ENCODE assay signal across 8 cellular contexts in genomic region chr6:158284340-158285210, GRCh38. TPM values are rescaled to one million over a fixed set of nuclear protein-coding genes. Genes with fewer than 3 reads are reported as not detected.
DNase-seq lines count a peak whose midpoint lies in the region; ATAC-seq and TF ChIP-seq lines count a peak whose summit lies in the region.

No MANE protein-coding gene starts in this region.

- TF ChIP-seq POLR2A in gastroesophageal sphincter (IDR thresholded peaks at IDR 0.05), result no peak

- ATAC-seq in GM23338, result peak; percentile 87
- ATAC-seq in gastroesophageal sphincter, result peak; percentile 86
- no peak for ATAC-seq in GM21717 (IDR thresholded peaks at IDR 0.05; ENCODE audit: unreplicated experiment)

- peaks cover 5% of the 10 kb centered on the region for H3K27me3 Mint-ChIP-seq in GM23338 (ENCODE audit: insufficient read depth, low read depth, poor library complexity)
- H3K27me3 Mint-ChIP-seq in T-helper 2 cell treated with Interferon-gamma antibody and Interleukin-4, amounts not matched to agents 5 μg/mL and 100 μg/mL, for 36 hours (ENCODE audit: low read depth), result no peaks in the 10 kb centered on the region

- H3K9me2 ChIP-seq in GM23338 (ENCODE audit: insufficient read depth), result no peaks in the 10 kb centered on the region

- peak overlapping the region; percentile 50 for H3K4me2 ChIP-seq in GM23338

- no peak overlapping the region; the same call in 2 of the 3 replicates for H3K4me3 Mint-ChIP-seq in GM23338
- no peak overlapping the region for H3K4me3 Mint-ChIP-seq in T-helper 2 cell treated with Interferon-gamma antibody and Interleukin-4, amounts not matched to agents 5 μg/mL and 100 μg/mL, for 36 hours

- no peak for TF ChIP-seq CTCF in GM23338 (conservative IDR thresholded peaks at IDR 0.05; ENCODE audit: low read depth in 2 of 2)
- TF ChIP-seq CTCF in gastroesophageal sphincter (IDR thresholded peaks at IDR 0.05), result no peak

- H3K4me1 ChIP-seq in GM23338 (ENCODE audit: insufficient read depth) (peaks cover 19% of the 10 kb centered on the region), gastroesophageal sphincter (peaks cover 3 to 70% (median 14%) of the 10 kb centered on the region in 3 donors)

- peak overlapping the region; percentile 88 for H3K27ac Mint-ChIP-seq in GM23338
- no peak overlapping the region for H3K27ac Mint-ChIP-seq in T-helper 2 cell treated with Interferon-gamma antibody and Interleukin-4, amounts not matched to agents 5 μg/mL and 100 μg/mL, for 36 hours

- no peak for TF ChIP-seq EP300 in gastroesophageal sphincter (IDR thresholded peaks at IDR 0.05)

- WGBS in gastroesophageal sphincter (ENCODE audit: low coverage in 1 of 2), 2 donors, result 41 to 63% methylated on average over 9 to 12 of the region's 12 CpGs

- H3K79me2 ChIP-seq in GM23338 (replicated peaks; ENCODE audit: insufficient read depth), result peaks cover 30% of the 10 kb centered on the region

- H3K36me3 ChIP-seq in GM23338 (ENCODE audit: insufficient read depth) (no peaks in the 10 kb centered on the region), gastroesophageal sphincter (no peaks in the 10 kb centered on the region)

- peaks cover 41% of the 10 kb centered on the region for H3K4me1 Mint-ChIP-seq in GM23338
- peaks cover 29% of the 10 kb centered on the region for H3K4me1 Mint-ChIP-seq in T-helper 2 cell treated with Interferon-gamma antibody and Interleukin-4, amounts not matched to agents 5 μg/mL and 100 μg/mL, for 36 hours (ENCODE audit: low read depth)

- peak; percentile 76 for DNase-seq in GM23338 (ENCODE audit: low spot score)
- peak; percentile 26 for DNase-seq in T-helper 22 cell (ENCODE audit: low read depth)
- peak; percentile 54 for DNase-seq in putamen (ENCODE audit: low spot score)
- no peak for DNase-seq in SW480 (ENCODE audit: low spot score)
- no peak for DNase-seq in NOMO-1 treated with dmso at 0.1 percent for 144 hours (lab: John Stamatoyannopoulos, UW; ENCODE audit: unreplicated experiment)
- DNase-seq in T-helper 2 cell treated with Interferon-gamma antibody and Interleukin-4, amounts not matched to agents 5 μg/mL and 100 μg/mL, for 36 hours (ENCODE audit: low spot score), result no peak

- H4K20me1 ChIP-seq in GM23338 (replicated peaks; ENCODE audit: insufficient read depth), result no peaks in the 10 kb centered on the region

- H3K9me3 ChIP-seq in gastroesophageal sphincter, result no peaks in the 10 kb centered on the region

- 0 out of 2 replicates have a peak overlapping the region, but pooled peaks have one; percentile 5 for H3K4me3 ChIP-seq in GM23338
- H3K4me3 ChIP-seq in gastroesophageal sphincter, result peak overlapping the region in 1 of 2 donors; percentile 5

- no peaks in the 10 kb centered on the region for H3K9me3 Mint-ChIP-seq in GM23338
- H3K9me3 Mint-ChIP-seq in T-helper 2 cell treated with Interferon-gamma antibody and Interleukin-4, amounts not matched to agents 5 μg/mL and 100 μg/mL, for 36 hours, result no peaks in the 10 kb centered on the region

- no peaks in the 10 kb centered on the region for H3K36me3 Mint-ChIP-seq in GM23338 (ENCODE audit: low read depth)
- H3K36me3 Mint-ChIP-seq in T-helper 2 cell treated with Interferon-gamma antibody and Interleukin-4, amounts not matched to agents 5 μg/mL and 100 μg/mL, for 36 hours (ENCODE audit: low read depth), result peaks cover 6% of the 10 kb centered on the region

- H3K27ac ChIP-seq in GM23338 (ENCODE audit: low read depth), result peak overlapping the region; percentile 87
- H3K27ac ChIP-seq in gastroesophageal sphincter, result peak overlapping the region; percentile 78 to 90 (median 82)

- no peak overlapping the region for H2AFZ ChIP-seq in GM23338

- H3F3A ChIP-seq in GM23338 (replicated peaks; ENCODE audit: low read depth), result no peaks in the 10 kb centered on the region

- H3K27me3 ChIP-seq in GM23338 (ENCODE audit: insufficient read depth) (no peaks in the 10 kb centered on the region), gastroesophageal sphincter (no peaks in the 10 kb centered on the region)

TF ChIP-seq in GM23338, 12 proteins besides CTCF, POLR2A, EP300 and RAD21:
- TF ChIP-seq ZNF462 (CRISPR knock-in tag; IDR thresholded peaks at IDR 0.05) (peak; percentile 20; the same call in 1 of the 2 replicates), REST (IDR thresholded peaks at IDR 0.05; ENCODE audit: unreplicated experiment) (no peak), CREB1 (CRISPR knock-in tag; IDR thresholded peaks at IDR 0.05; ENCODE audit: low read depth) (peak; percentile 64)
TF ChIP-seq in GM23338: peak in this region for 2.

RNA-seq across cellular contexts. Expression of gene TULP4, which starts 27.7 kb away (rescaled TPM):
- total RNA-seq in GM23338 (2014; rRNA removed; shearing (Covaris generic)), result 46.6 and 50.2 TPM in 2 replicates
- 29.6 and 31.2 TPM in 2 replicates for polyA plus RNA-seq in GM23338 (2016; fragmentation: Nextera tagmentation; extraction: Ambion mirVana)
- total RNA-seq in gastroesophageal sphincter, result 100 to 1,000 TPM; 159 to 244 (median 201) TPM

Comparison
In these comparisons a context has a peak if more than half of its experiments do, and no peak if none do; other contexts are left out.
1. DNase-seq: peak in GM23338 (single experiment), T-helper 22 cell (single experiment) and putamen (single experiment); none in SW480 (single experiment), NOMO-1 treated with dmso at 0.1 percent for 144 hours (single experiment) and T-helper 2 cell treated with Interferon-gamma antibody and Interleukin-4, amounts not matched to agents 5 μg/mL and 100 μg/mL, for 36 hours (single experiment).